ENCODE assay signal across 8 cellular contexts in the genomic region with DNA sequence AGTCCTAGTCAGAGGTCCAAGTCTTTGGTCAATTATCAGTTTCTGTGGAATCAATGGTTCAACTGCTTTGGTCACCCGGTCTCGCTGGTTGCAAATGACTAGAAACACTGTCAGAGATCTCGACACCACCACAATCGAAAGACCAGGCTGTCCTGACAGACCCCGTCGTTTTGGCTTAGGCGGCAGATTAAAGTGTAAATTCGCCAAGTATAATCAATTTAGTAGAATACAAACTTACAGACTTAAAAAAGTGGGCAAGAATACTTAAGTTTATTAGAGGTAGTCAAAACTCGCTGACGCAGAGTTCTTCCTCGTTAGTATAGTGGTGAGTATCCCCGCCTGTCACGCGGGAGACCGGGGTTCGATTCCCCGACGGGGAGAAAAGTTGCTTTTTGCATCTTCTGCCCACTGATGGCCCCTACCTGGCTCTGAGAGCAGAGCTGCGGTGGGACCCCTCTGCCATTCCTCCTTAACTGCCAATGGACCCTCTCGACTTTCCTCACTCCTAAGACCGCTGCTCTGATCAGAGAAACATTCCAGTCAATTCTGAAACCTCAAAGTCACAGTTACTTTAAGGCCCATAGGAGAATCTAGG. TPM values are rescaled to one million over a fixed set of nuclear protein-coding genes. Genes with fewer than 3 reads are reported as not detected.
DNase-seq lines count a peak whose midpoint lies in the region; ATAC-seq, FAIRE-seq and TF ChIP-seq lines count a peak whose summit lies in the region.

No MANE protein-coding gene starts in this region.

- peak; percentile 23 for FAIRE-seq in keratinocyte (lab: Jason Lieb, UNC)

- H3K27me3 Mint-ChIP-seq in H9 (ENCODE audit: low read depth) = peaks cover 5% of the 10 kb centered on the region

- DNase-seq in D341Med (ENCODE audit: low spot score) = peak; percentile 49
- DNase-seq in H9 = peak; percentile 76
- DNase-seq in NCI-H1694 treated with DMSO at 0.1 percent for 48 hours (lab: John Stamatoyannopoulos, UW) = peak; percentile 33
- DNase-seq in mammary epithelial cell = peak; percentile 61
- no peak for DNase-seq in keratinocyte (ENCODE audit: low read depth, low spot score)
- DNase-seq in stimulated activated CD4-positive, alpha-beta T cell treated with anti-CD3 and anti-CD28 coated beads, Interleukin-1b, Interleukin-23, amount 100 ng/mL, for 1 hour (ENCODE audit: low read depth in 2 of 2) = peak; percentile 49 to 77

- H3K79me2 ChIP-seq in H9 (ENCODE audit: insufficient read depth, low read length) (no peaks in the 10 kb centered on the region), mammary epithelial cell (ENCODE audit: insufficient read depth, low read length) (no peaks in the 10 kb centered on the region), keratinocyte (ENCODE audit: control insufficient read depth, insufficient read depth, low read length) (no peaks in the 10 kb centered on the region)

- no peaks in the 10 kb centered on the region; a peak in 2 of 5 replicates for H3K9me3 Mint-ChIP-seq in H9

- H2AFZ ChIP-seq in H9 (ENCODE audit: low read length) = peak overlapping the region; percentile 60
- peak overlapping the region; percentile 48 for H2AFZ ChIP-seq in mammary epithelial cell (ENCODE audit: low read depth, low read length)
- H2AFZ ChIP-seq in keratinocyte (ENCODE audit: control insufficient read depth, low read length) = no peak overlapping the region

- H3K79me1 ChIP-seq in H9 (ENCODE audit: insufficient read depth, low read depth, low read length, poor library complexity, severe bottlenecking) = no peaks in the 10 kb centered on the region

- H2BK5ac ChIP-seq in H9 (ENCODE audit: insufficient read length, low read length) = no peak overlapping the region

- H4K8ac ChIP-seq in H9 (replicated peaks; ENCODE audit: insufficient read length, low read depth, low read length) = no peak overlapping the region

- no CpG with 5 or more reads among the region's 21 CpGs for WGBS in H9 (ENCODE audit: extremely low coverage, insufficient read length, low lambda C conversion rate)
- 12% methylated on average over 12 of the region's 21 CpGs for WGBS in mammary epithelial cell (ENCODE audit: low coverage, missing lambda C conversion rate)

- H3K4ac ChIP-seq in H9 (ENCODE audit: low read depth, low read length) = no peak overlapping the region

- H2BK15ac ChIP-seq in H9 (ENCODE audit: low read depth, low read length) = no peak overlapping the region

- peak overlapping the region; percentile 48 to 64 (median 60) for H3K4me3 ChIP-seq in mammary epithelial cell (replicated peaks in 1 of 3; ENCODE audit: insufficient read depth in 1 of 3, low read depth in 2 of 3, low read length in 3 of 3)
- peak overlapping the region; percentile 49 to 74 (median 62) for H3K4me3 ChIP-seq in keratinocyte (ENCODE audit: control insufficient read depth in 2 of 3, extremely low read depth in 1 of 3, insufficient read depth in 2 of 3, low read depth in 1 of 3, low read length in 3 of 3)

- no peak overlapping the region for H3K23ac ChIP-seq in H9 (ENCODE audit: insufficient read length, low read depth, low read length)

- H2BK20ac ChIP-seq in H9 (ENCODE audit: low read depth, low read length, poor library complexity, severe bottlenecking) = no peak overlapping the region

- H3K23me2 ChIP-seq in H9 (ENCODE audit: insufficient read length, low read depth, low read length, poor library complexity, severe bottlenecking) = peaks cover 4% of the 10 kb centered on the region

- H3K4me2 ChIP-seq in H9 (ENCODE audit: insufficient read depth, insufficient read length, low read length) (peak overlapping the region; percentile 98), mammary epithelial cell (ENCODE audit: insufficient read depth, low read depth, low read length) (peak overlapping the region; percentile 86), keratinocyte (ENCODE audit: control insufficient read depth, extremely low read depth, insufficient read depth, low read depth, low read length) (peak overlapping the region; percentile 79)

- ATAC-seq in GM19328 (IDR thresholded peaks at IDR 0.05; ENCODE audit: unreplicated experiment) = no peak

- no peak for TF ChIP-seq CTCF in H9 (conservative IDR thresholded peaks at IDR 0.05)
- no peak for TF ChIP-seq CTCF in VCaP (conservative IDR thresholded peaks at IDR 0.05)
- TF ChIP-seq CTCF in mammary epithelial cell (conservative IDR thresholded peaks at IDR 0.05 in 1 of 2, IDR thresholded peaks at IDR 0.05 in 1 of 2; ENCODE audit: extremely low read depth in 1 of 2, insufficient read depth in 1 of 2, low read depth in 1 of 2, low read length in 2 of 2) = no peak
- no peak for TF ChIP-seq CTCF in keratinocyte (optimal IDR thresholded peaks at IDR 0.05 in 1 of 3, IDR thresholded peaks at IDR 0.05 in 1 of 3, conservative IDR thresholded peaks at IDR 0.05 in 1 of 3; ENCODE audit: extremely low read depth in 1 of 3, insufficient read depth in 2 of 3, low read length in 3 of 3)

- no peaks in the 10 kb centered on the region for H3K9me1 ChIP-seq in keratinocyte (ENCODE audit: control insufficient read depth, extremely low read depth, insufficient read depth, low read length)

- no peak overlapping the region for H2BK12ac ChIP-seq in H9 (ENCODE audit: insufficient read length, low read depth, low read length)

- H3K27me3 ChIP-seq in H9 (ENCODE audit: insufficient read depth, low read length) (no peaks in the 10 kb centered on the region), mammary epithelial cell (ENCODE audit: insufficient read depth, low read length) (no peaks in the 10 kb centered on the region), keratinocyte (ENCODE audit: control insufficient read depth, extremely low read depth, insufficient read depth, low read length) (no peaks in the 10 kb centered on the region)

- H3K9ac ChIP-seq in H9 (ENCODE audit: extremely low read depth, insufficient read length, low read length) = peak overlapping the region; percentile 78
- H3K9ac ChIP-seq in mammary epithelial cell (ENCODE audit: insufficient read depth, low read length) = peak overlapping the region; percentile 24
- peak overlapping the region; percentile 69 for H3K9ac ChIP-seq in keratinocyte (ENCODE audit: control insufficient read depth, extremely low read depth, insufficient read depth, low read length)

- H3K4me3 Mint-ChIP-seq in H9 = peak overlapping the region; percentile 94

- no peak overlapping the region for H4K91ac ChIP-seq in H9 (ENCODE audit: insufficient read length, low read depth, low read length)

- in situ Hi-C loops in mammary epithelial cell (cut with MboI; ENCODE audit: low sequenced_read_pairs in 2 of 2) = loop anchor here in 1 of 2 donors (25.0 kb wide), 1 partner anchor 316 kb away; no protein-coding TSS in a partner anchor

- H3K27ac Mint-ChIP-seq in H9 = peak overlapping the region in 2 of 3 experiments; percentile 23 to 55; a peak in 3 of 7 replicates

- no peaks in the 10 kb centered on the region for H3K4me1 ChIP-seq in H9 (ENCODE audit: insufficient read depth, low read length)
- H3K4me1 ChIP-seq in mammary epithelial cell (ENCODE audit: insufficient read depth, low read length) = no peaks in the 10 kb centered on the region
- no peaks in the 10 kb centered on the region for H3K4me1 ChIP-seq in keratinocyte (ENCODE audit: control insufficient read depth, extremely low read depth, insufficient read depth, low read length)

- H3K56ac ChIP-seq in H9 (ENCODE audit: insufficient read length, low read depth, low read length) = no peak overlapping the region

- H4K20me1 ChIP-seq in H9 (ENCODE audit: control insufficient read depth, insufficient read depth, insufficient read length) (no peaks in the 10 kb centered on the region), mammary epithelial cell (ENCODE audit: insufficient read depth, low read length) (no peaks in the 10 kb centered on the region), keratinocyte (ENCODE audit: control insufficient read depth, extremely low read depth, insufficient read depth, low read length) (no peaks in the 10 kb centered on the region)

- CTCF ChIA-PET in mammary epithelial cell (lab: Charles Lee; ENCODE audit: low non-redundant PET) = no interaction called here

- no TSS peak for BruUV-seq in mammary epithelial cell (replicated peaks; lab: Mats Ljungman, UMichigan)

- no peak overlapping the region for H4K5ac ChIP-seq in H9 (ENCODE audit: insufficient read length, low read depth, low read length)

- no peak overlapping the region for H3K27ac ChIP-seq in H9 (ENCODE audit: insufficient read length, low read depth, low read length)
- peak overlapping the region; percentile 8; the same call in 1 of the 2 replicates for H3K27ac ChIP-seq in VCaP
- H3K27ac ChIP-seq in mammary epithelial cell (ENCODE audit: insufficient read depth, low read depth, low read length) = peak overlapping the region; percentile 71
- H3K27ac ChIP-seq in keratinocyte (ENCODE audit: control insufficient read depth, insufficient read depth, low read length) = peak overlapping the region; percentile 19

- H3K9me3 ChIP-seq in H9 (ENCODE audit: control insufficient read depth, low read depth, low read length) = no peaks in the 10 kb centered on the region
- no peaks in the 10 kb centered on the region for H3K9me3 ChIP-seq in mammary epithelial cell (replicated peaks; ENCODE audit: insufficient read depth, low read length)
- H3K9me3 ChIP-seq in keratinocyte (ENCODE audit: control insufficient read depth, low read depth, low read length) = no peaks in the 10 kb centered on the region

- intact Hi-C loops in mammary epithelial cell (cut with micrococcal nuclease) = loop anchor here (2.0 to 10.0 kb wide), 4 partner anchors 171 to 209 kb away; a partner anchor contains a TSS

- dilution Hi-C loops in mammary epithelial cell (cut with HindIII; ENCODE audit: low sequenced_read_pairs) = loop anchor here (10.0 kb wide), 1 partner anchor 101 kb away; no protein-coding TSS in a partner anchor
- dilution Hi-C loops in keratinocyte (cut with MboI; ENCODE audit: extremely low pct_ligation_motif_present, low sequenced_read_pairs) = no loop called here

- H3T11ph ChIP-seq in H9 (ENCODE audit: low read length) = no peak overlapping the region

- H3K14ac ChIP-seq in H9 (ENCODE audit: insufficient read depth, low read length) = no peak overlapping the region

- no peaks in the 10 kb centered on the region for H3K36me3 Mint-ChIP-seq in H9 (ENCODE audit: insufficient read depth in 1 of 3, low read depth in 3 of 3)

- peak overlapping the region; percentile 15 for H3K18ac ChIP-seq in H9 (ENCODE audit: insufficient read length, low read depth, low read length)

- no peak overlapping the region for H2AK5ac ChIP-seq in H9 (ENCODE audit: insufficient read length, low read length)

- no peaks in the 10 kb centered on the region for H3K36me3 ChIP-seq in mammary epithelial cell (ENCODE audit: insufficient read depth, low read length)
- no peaks in the 10 kb centered on the region for H3K36me3 ChIP-seq in keratinocyte (ENCODE audit: control insufficient read depth in 2 of 2, extremely low read depth in 1 of 2, insufficient read depth in 2 of 2, low read length in 2 of 2)

- H2BK120ac ChIP-seq in H9 (ENCODE audit: low read depth, low read length, poor library complexity, severe bottlenecking) = no peak overlapping the region

- H3K4me1 Mint-ChIP-seq in H9 = peaks cover 23% of the 10 kb centered on the region in 2 experiments

RNA-seq across cellular contexts. Expression of a gene that starts 30.6 kb away (rescaled TPM):
- total RNA-seq in H9 (2021) = 6.3 and 6.5 TPM in 2 replicates
- 1 to 10 TPM; 3.4 to 7.2 TPM for total RNA-seq in mammary epithelial cell
- 1.7 TPM for polyA plus RNA-seq in mammary epithelial cell
- polyA minus RNA-seq in mammary epithelial cell = 3.8 TPM
- 2.3 to 4.3 TPM (median 3.1 TPM) in 3 replicates for polyA plus RNA-seq in keratinocyte
- polyA plus RNA-seq in keratinocyte (2011; ENCODE audit: low read depth) = 2.8 TPM
- 1.5 and 3.6 TPM in 2 replicates for polyA plus RNA-seq in keratinocyte (2011; cell fraction: cytosol; rRNA removed)
- 3.0 and 4.2 TPM in 2 replicates for polyA plus RNA-seq in keratinocyte (2011; cell fraction: nucleus; rRNA removed)
- 1.9 and 3.9 TPM in 2 replicates for polyA plus RNA-seq in keratinocyte (2012; ENCODE audit: low replicate concordance)
- polyA minus RNA-seq in keratinocyte = 1.7 to 4.2 TPM (median 3.7 TPM) in 3 replicates
- polyA minus RNA-seq in keratinocyte (2011; cell fraction: cytosol; rRNA and poly(A)+ RNA removed) = 3.6 TPM
- polyA minus RNA-seq in keratinocyte (2011; cell fraction: nucleus; rRNA and poly(A)+ RNA removed) = 2.3 and 5.4 TPM in 2 replicates

Comparison
In these comparisons a context has a peak if more than half of its experiments do, and no peak if none do; other contexts are left out.
1. H3K9ac ChIP-seq: peak in every context shown above with its lines; median percentile 78 in H9; 69 in keratinocyte; 24 in mammary epithelial cell.